18 cellular contexts compared by ENCODE assay signal in genomic region chr12:45121224-45121623, GRCh38.
DNase-seq lines count a peak whose midpoint lies in the region; ATAC-seq and TF ChIP-seq lines count a peak whose summit lies in the region.
"Had no signal": no experiment of that assay in that cellular context is flagged by ENCODE, and none has a peak within 500 bp of the region (broad histone marks: within the 10 kb centered on the region; RNA-seq: fewer than 3 reads in every experiment).

No MANE protein-coding gene starts in this region.

- no peak overlapping the region for H3K4me3 ChIP-seq in GM06990 (replicated peaks; ENCODE audit: low read depth, low read length)
- H3K4me3 ChIP-seq in H7 (ENCODE audit: insufficient read depth, low read depth, low read length), result no peak overlapping the region
- no peak overlapping the region for H3K4me3 ChIP-seq in neural progenitor cell
- H3K4me3 ChIP-seq: BLaER1 treated with 17β-estradiol and CSF1 and Interleukin-3, amounts not matched to agents 10 nM and 100 nM; breast epithelium; SJSA1; spleen had no signal

- no peak overlapping the region for H3K27ac ChIP-seq in neural progenitor cell
- H3K27ac ChIP-seq: BLaER1 treated with 17β-estradiol and CSF1 and Interleukin-3, amounts not matched to agents 10 nM and 100 nM; breast epithelium; SJSA1; spleen had no signal

- H3K4me3 Mint-ChIP-seq in neural progenitor cell (no peak overlapping the region), T-cell (no peak overlapping the region)
- H3K4me3 Mint-ChIP-seq in activated T-helper 17 cell treated with anti-CD3 and anti-CD28 coated beads, Interleukin-2, amount 50 U/mL, for 72 hours, result no peak overlapping the region
- H3K4me3 Mint-ChIP-seq: activated naive CD8-positive, alpha-beta T cell treated with anti-CD3 and anti-CD28 coated beads, Interleukin-2, amount 50 U/mL, for 24 hours had no signal

- TF ChIP-seq CTCF in GM06990 (IDR thresholded peaks at IDR 0.05; ENCODE audit: insufficient read depth, low read length, poor library complexity, severe bottlenecking) (peak; percentile 32), neural progenitor cell (IDR thresholded peaks at IDR 0.05) (peak; percentile 44)

- H3K4me1 Mint-ChIP-seq in neural progenitor cell (no peaks in the 10 kb centered on the region), T-cell (no peaks in the 10 kb centered on the region)
- H3K4me1 Mint-ChIP-seq in activated T-helper 17 cell treated with anti-CD3 and anti-CD28 coated beads, Interleukin-2, amount 50 U/mL, for 72 hours, result no peaks in the 10 kb centered on the region
- H3K4me1 Mint-ChIP-seq: activated naive CD8-positive, alpha-beta T cell treated with anti-CD3 and anti-CD28 coated beads, Interleukin-2, amount 50 U/mL, for 24 hours had no signal

- DNase-seq in GM06990 (ENCODE audit: extremely low read depth, insufficient read length) (no peak), H7 (peak; percentile 18), RKO (ENCODE audit: low spot score) (peak; percentile 5), neural progenitor cell (ENCODE audit: low spot score) (no peak), NCI-H2171 (lab: John Stamatoyannopoulos, UW) (no peak), T-cell (no peak)
- DNase-seq: activated CD4-positive, CD25-positive, alpha-beta regulatory T cell treated with anti-CD3 and anti-CD28 coated beads, Interleukin-2, amount 50 U/mL, for 72 hours; activated naive CD8-positive, alpha-beta T cell treated with anti-CD3 and anti-CD28 coated beads, Interleukin-2, amount 50 U/mL, for 24 hours; cortex of kidney; foreskin fibroblast; left cardiac atrium; NCI-H226; spleen; T-helper 9 cell had no signal

- H2AFZ ChIP-seq in neural progenitor cell (replicated peaks), result peak overlapping the region; percentile 53

- no peaks in the 10 kb centered on the region for H4K20me1 ChIP-seq in neural progenitor cell (ENCODE audit: low read depth)
- H4K20me1 ChIP-seq: BLaER1 treated with 17β-estradiol and CSF1 and Interleukin-3, amounts not matched to agents 10 nM and 100 nM had no signal

- H3K27ac Mint-ChIP-seq in neural progenitor cell, result no peak overlapping the region
- H3K27ac Mint-ChIP-seq in activated T-helper 17 cell treated with anti-CD3 and anti-CD28 coated beads, Interleukin-2, amount 50 U/mL, for 72 hours, result no peak overlapping the region
- no peak overlapping the region for H3K27ac Mint-ChIP-seq in T-cell
- H3K27ac Mint-ChIP-seq: activated naive CD8-positive, alpha-beta T cell treated with anti-CD3 and anti-CD28 coated beads, Interleukin-2, amount 50 U/mL, for 24 hours had no signal

- H3K27me3 ChIP-seq in GM06990 (replicated peaks; ENCODE audit: control insufficient read depth, insufficient read depth, low read length) (no peaks in the 10 kb centered on the region), H7 (ENCODE audit: control insufficient read depth, insufficient read depth, low read length) (no peaks in the 10 kb centered on the region; the same call in 1 of the 2 replicates), neural progenitor cell (no peaks in the 10 kb centered on the region)
- H3K27me3 ChIP-seq: BLaER1 treated with 17β-estradiol and CSF1 and Interleukin-3, amounts not matched to agents 10 nM and 100 nM; breast epithelium; SJSA1; spleen had no signal

- H3K27me3 Mint-ChIP-seq in neural progenitor cell (ENCODE audit: insufficient read depth, low read depth) (peaks cover 11% of the 10 kb centered on the region), T-cell (peaks cover 0 to 4% of the 10 kb centered on the region in 2 donors)
- H3K27me3 Mint-ChIP-seq in activated T-helper 17 cell treated with anti-CD3 and anti-CD28 coated beads, Interleukin-2, amount 50 U/mL, for 72 hours, result no peaks in the 10 kb centered on the region
- H3K27me3 Mint-ChIP-seq: activated naive CD8-positive, alpha-beta T cell treated with anti-CD3 and anti-CD28 coated beads, Interleukin-2, amount 50 U/mL, for 24 hours had no signal

- H3K36me3 Mint-ChIP-seq in neural progenitor cell, result no peaks in the 10 kb centered on the region
- H3K36me3 Mint-ChIP-seq in activated T-helper 17 cell treated with anti-CD3 and anti-CD28 coated beads, Interleukin-2, amount 50 U/mL, for 72 hours (ENCODE audit: low read depth), result no peaks in the 10 kb centered on the region
- no peaks in the 10 kb centered on the region for H3K36me3 Mint-ChIP-seq in T-cell

- no peak overlapping the region for H3K9ac ChIP-seq in neural progenitor cell
- H3K9ac ChIP-seq: BLaER1 treated with 17β-estradiol and CSF1 and Interleukin-3, amounts not matched to agents 10 nM and 100 nM had no signal

- H3K9me3 ChIP-seq in neural progenitor cell (ENCODE audit: low read depth), result no peaks in the 10 kb centered on the region
- H3K9me3 ChIP-seq: BLaER1 treated with 17β-estradiol and CSF1 and Interleukin-3, amounts not matched to agents 10 nM and 100 nM; breast epithelium; SJSA1; spleen had no signal

- peaks cover 7% of the 10 kb centered on the region for H3K4me1 ChIP-seq in neural progenitor cell
- H3K4me1 ChIP-seq: BLaER1 treated with 17β-estradiol and CSF1 and Interleukin-3, amounts not matched to agents 10 nM and 100 nM; breast epithelium; SJSA1; spleen had no signal

- H3K36me3 ChIP-seq in GM06990 (ENCODE audit: control insufficient read depth, insufficient read depth, low read length) (no peaks in the 10 kb centered on the region), H7 (replicated peaks; ENCODE audit: control insufficient read depth, insufficient read depth, low read length) (no peaks in the 10 kb centered on the region), neural progenitor cell (no peaks in the 10 kb centered on the region)
- H3K36me3 ChIP-seq: BLaER1 treated with 17β-estradiol and CSF1 and Interleukin-3, amounts not matched to agents 10 nM and 100 nM; breast epithelium; SJSA1; spleen had no signal

- H3K79me2 ChIP-seq in neural progenitor cell (ENCODE audit: low read depth), result no peaks in the 10 kb centered on the region

- H3K9me3 Mint-ChIP-seq in neural progenitor cell, result peaks cover 4% of the 10 kb centered on the region
- H3K9me3 Mint-ChIP-seq in activated T-helper 17 cell treated with anti-CD3 and anti-CD28 coated beads, Interleukin-2, amount 50 U/mL, for 72 hours, result no peaks in the 10 kb centered on the region
- H3K9me3 Mint-ChIP-seq in T-cell, result no peaks in the 10 kb centered on the region
- H3K9me3 Mint-ChIP-seq: activated naive CD8-positive, alpha-beta T cell treated with anti-CD3 and anti-CD28 coated beads, Interleukin-2, amount 50 U/mL, for 24 hours had no signal

- POLR2A ChIA-PET in T-cell (lab: Charles Lee), result no interaction called here

- H3K4me2 ChIP-seq in neural progenitor cell, result no peak overlapping the region
- H3K4me2 ChIP-seq: BLaER1 treated with 17β-estradiol and CSF1 and Interleukin-3, amounts not matched to agents 10 nM and 100 nM had no signal

- no peak for ATAC-seq in activated T-helper 17 cell treated with anti-CD3 and anti-CD28 coated beads, Interleukin-2, amount 50 U/mL, for 72 hours (replicated peaks)
- no peak for ATAC-seq in T-cell (replicated peaks in 1 of 4)
- ATAC-seq: activated naive CD8-positive, alpha-beta T cell treated with anti-CD3 and anti-CD28 coated beads, Interleukin-2, amount 50 U/mL, for 24 hours; left cardiac atrium had no signal

- H3F3A ChIP-seq in neural progenitor cell (ENCODE audit: low read depth), result no peaks in the 10 kb centered on the region

- CTCF ChIA-PET in T-cell (lab: Charles Lee), result no interaction called here

Comparison
In these comparisons a context has a peak if more than half of its experiments do, and no peak if none do; other contexts are left out.
1. DNase-seq: peak in H7 (single experiment) and RKO (single experiment); none in GM06990 (single experiment), neural progenitor cell (single experiment), NCI-H2171 (single experiment) and T-cell (0 of 34).